ENCODE assay signal across 8 cellular contexts in genomic region chr9:133147412-133148271, GRCh38. TPM values are rescaled to one million over a fixed set of nuclear protein-coding genes. Genes with fewer than 3 reads are reported as not detected.
DNase-seq lines count a peak whose midpoint lies in the region; ATAC-seq and TF ChIP-seq lines count a peak whose summit lies in the region.

No MANE protein-coding gene starts in this region.

- peak overlapping the region; percentile 86 for H3K9ac ChIP-seq in DND-41 (ENCODE audit: low read depth, low read length)

- peaks cover 48% of the 10 kb centered on the region for H4K20me1 ChIP-seq in DND-41 (ENCODE audit: insufficient read depth, low read length)

- H3K36me3 Mint-ChIP-seq in IgD-negative memory B cell (no peaks in the 10 kb centered on the region), nephron progenitor cell (ENCODE audit: low read depth) (no peaks in the 10 kb centered on the region)
- H3K36me3 Mint-ChIP-seq in activated T-helper 2 cell treated with anti-CD3 and anti-CD28 coated beads, Interferon-gamma antibody, Interleukin-2, Interleukin-4, amounts not matched to agents 10 μg/mL and 5 μg/mL and 100 μg/mL, durations not matched to agents 14 hours and 24 hours and 36 hours (ENCODE audit: low read depth), result peaks cover 19% of the 10 kb centered on the region

- H3K9me3 Mint-ChIP-seq in IgD-negative memory B cell, result no peaks in the 10 kb centered on the region
- no peaks in the 10 kb centered on the region for H3K9me3 Mint-ChIP-seq in activated T-helper 2 cell treated with anti-CD3 and anti-CD28 coated beads, Interferon-gamma antibody, Interleukin-2, Interleukin-4, amounts not matched to agents 10 μg/mL and 5 μg/mL and 100 μg/mL, durations not matched to agents 14 hours and 24 hours and 36 hours
- no peaks in the 10 kb centered on the region for H3K9me3 Mint-ChIP-seq in nephron progenitor cell

- TF ChIP-seq CTCF in DND-41 (IDR thresholded peaks at IDR 0.05; ENCODE audit: borderline replicate concordance, extremely low read depth, low read length, poor library complexity, severe bottlenecking), result peak; percentile 92
- TF ChIP-seq CTCF in Peyer's patch (IDR thresholded peaks at IDR 0.05), result peak; percentile 96 to 98 (median 97)
- peak; percentile 97 for TF ChIP-seq CTCF in nephron progenitor cell (IDR thresholded peaks at IDR 0.05)

- H3K27ac ChIP-seq in DND-41 (ENCODE audit: low read length) (peak overlapping the region; percentile 77), Peyer's patch (peak overlapping the region; percentile 90 to 99 (median 93))

- H2AFZ ChIP-seq in DND-41 (ENCODE audit: low read depth, low read length), result peak overlapping the region; percentile 95

- H3K27me3 Mint-ChIP-seq in IgD-negative memory B cell (no peaks in the 10 kb centered on the region), nephron progenitor cell (ENCODE audit: low read depth, poor library complexity) (peaks cover 2% of the 10 kb centered on the region)
- no peaks in the 10 kb centered on the region for H3K27me3 Mint-ChIP-seq in activated T-helper 2 cell treated with anti-CD3 and anti-CD28 coated beads, Interferon-gamma antibody, Interleukin-2, Interleukin-4, amounts not matched to agents 10 μg/mL and 5 μg/mL and 100 μg/mL, durations not matched to agents 14 hours and 24 hours and 36 hours (ENCODE audit: low read depth)

- peak; percentile 77 for DNase-seq in DND-41
- DNase-seq in Peyer's patch, result peak; percentile 81 to 93 (median 91)
- DNase-seq in activated T-helper 2 cell treated with anti-CD3 and anti-CD28 coated beads, Interferon-gamma antibody, Interleukin-2, Interleukin-4, amounts not matched to agents 10 μg/mL and 5 μg/mL and 100 μg/mL, durations not matched to agents 14 hours and 24 hours and 36 hours (ENCODE audit: low spot score), result peak; percentile 80
- peak; percentile 47 for DNase-seq in fibroblast of peridontal ligament (ENCODE audit: extremely low read depth)
- peak; percentile 91 for DNase-seq in nephron progenitor cell
- DNase-seq in stimulated activated naive CD8-positive, alpha-beta T cell treated with anti-CD3 and anti-CD28 coated beads, Interleukin-15, Interleukin-2, amounts not matched to agents 100 U/mL and 50 U/mL, for 24 hours, result peak; percentile 89
- no peak for DNase-seq in GOT3 (lab: John Stamatoyannopoulos, UW)

- H3K36me3 ChIP-seq in DND-41 (ENCODE audit: insufficient read depth, low read length) (peaks cover 11% of the 10 kb centered on the region; the same call in 1 of the 2 replicates), Peyer's patch (no peaks in the 10 kb centered on the region)

- H3K4me3 Mint-ChIP-seq in IgD-negative memory B cell (peak overlapping the region; percentile 85 to 97 (median 94)), nephron progenitor cell (peak overlapping the region; percentile 95)
- H3K4me3 Mint-ChIP-seq in activated T-helper 2 cell treated with anti-CD3 and anti-CD28 coated beads, Interferon-gamma antibody, Interleukin-2, Interleukin-4, amounts not matched to agents 10 μg/mL and 5 μg/mL and 100 μg/mL, durations not matched to agents 14 hours and 24 hours and 36 hours (ENCODE audit: low read depth), result peak overlapping the region; percentile 89

- H3K79me2 ChIP-seq in DND-41 (ENCODE audit: insufficient read depth, low read length), result peaks cover 53% of the 10 kb centered on the region

- ATAC-seq in DND-41 (ENCODE audit: insufficient read depth, low read depth), result peak; percentile 23; the same call in 2 of the 3 replicates
- ATAC-seq in stimulated activated naive CD8-positive, alpha-beta T cell treated with anti-CD3 and anti-CD28 coated beads, Interleukin-15, Interleukin-2, amounts not matched to agents 100 U/mL and 50 U/mL, for 24 hours, result no peak

- H3K4me1 Mint-ChIP-seq in IgD-negative memory B cell (peaks cover 20 to 34% (median 25%) of the 10 kb centered on the region in 3 donors), nephron progenitor cell (peaks cover 63% of the 10 kb centered on the region)
- H3K4me1 Mint-ChIP-seq in activated T-helper 2 cell treated with anti-CD3 and anti-CD28 coated beads, Interferon-gamma antibody, Interleukin-2, Interleukin-4, amounts not matched to agents 10 μg/mL and 5 μg/mL and 100 μg/mL, durations not matched to agents 14 hours and 24 hours and 36 hours (ENCODE audit: low read depth), result peaks cover 32% of the 10 kb centered on the region

- H3K27ac Mint-ChIP-seq in IgD-negative memory B cell (peak overlapping the region; percentile 94 to 99 (median 99)), nephron progenitor cell (peak overlapping the region; percentile 97)
- peak overlapping the region; percentile 92 for H3K27ac Mint-ChIP-seq in activated T-helper 2 cell treated with anti-CD3 and anti-CD28 coated beads, Interferon-gamma antibody, Interleukin-2, Interleukin-4, amounts not matched to agents 10 μg/mL and 5 μg/mL and 100 μg/mL, durations not matched to agents 14 hours and 24 hours and 36 hours

- H3K4me3 ChIP-seq in DND-41 (ENCODE audit: low read depth in 1 of 2, low read length in 2 of 2) (peak overlapping the region; percentile 55 to 96), Peyer's patch (peak overlapping the region; percentile 74 to 91 (median 78))

- H3K4me2 ChIP-seq in DND-41 (ENCODE audit: insufficient read depth, low read length), result peak overlapping the region; percentile 89

- H3K27me3 ChIP-seq in DND-41 (ENCODE audit: insufficient read depth, low read length, poor library complexity) (no peaks in the 10 kb centered on the region), Peyer's patch (no peaks in the 10 kb centered on the region)

- peaks cover 45% of the 10 kb centered on the region for H3K4me1 ChIP-seq in DND-41 (ENCODE audit: insufficient read depth, low read length)
- H3K4me1 ChIP-seq in Peyer's patch, result peaks cover 23 to 58% (median 33%) of the 10 kb centered on the region in 4 donors

- intact Hi-C loops in activated T-helper 2 cell treated with anti-CD3 and anti-CD28 coated beads, Interferon-gamma antibody, Interleukin-2, Interleukin-4, amounts not matched to agents 10 μg/mL and 5 μg/mL and 100 μg/mL, durations not matched to agents 14 hours and 24 hours and 36 hours (cut with micrococcal nuclease), result loop anchor here (2.0 to 10.0 kb wide), 3 partner anchors 100 to 227 kb away; partner anchors contain the start of genes STKLD1 and SURF4

- no peaks in the 10 kb centered on the region for H3K9me3 ChIP-seq in DND-41 (ENCODE audit: insufficient read depth, low read length, severe bottlenecking)
- no peaks in the 10 kb centered on the region for H3K9me3 ChIP-seq in Peyer's patch

- TF ChIP-seq POLR2A in Peyer's patch (IDR thresholded peaks at IDR 0.05), result peak; percentile 14 to 34

RNA-seq across cellular contexts. Expression of gene GBGT1, which starts 16.1 kb away (rescaled TPM):
- polyA plus RNA-seq in IgD-negative memory B cell, result 1.7 TPM
- 10 to 100 TPM in 3 of 4 donors, 1 to 10 TPM in 1; 7.0 to 49.5 (median 14.1) TPM for total RNA-seq in Peyer's patch
- total RNA-seq in activated T-helper 2 cell treated with anti-CD3 and anti-CD28 coated beads, Interferon-gamma antibody, Interleukin-2, Interleukin-4, amounts not matched to agents 10 μg/mL and 5 μg/mL and 100 μg/mL, durations not matched to agents 14 hours and 24 hours and 36 hours, result 6.8 and 7.4 TPM in 2 replicates

RNA-seq across cellular contexts. Expression of gene RALGDS, which starts 26.6 kb away (rescaled TPM):
- 16.9 TPM for polyA plus RNA-seq in IgD-negative memory B cell
- total RNA-seq in Peyer's patch, result 100 to 1,000 TPM in 2 of 4 donors, 10 to 100 TPM in 2; 53.1 to 237 (median 139) TPM
- total RNA-seq in activated T-helper 2 cell treated with anti-CD3 and anti-CD28 coated beads, Interferon-gamma antibody, Interleukin-2, Interleukin-4, amounts not matched to agents 10 μg/mL and 5 μg/mL and 100 μg/mL, durations not matched to agents 14 hours and 24 hours and 36 hours, result 78.8 and 85.8 TPM in 2 replicates
